ENCODE assay signal across 8 cellular contexts in genomic region chr5:39948867-39949468, GRCh38.
DNase-seq lines count a peak whose midpoint lies in the region; ATAC-seq and TF ChIP-seq lines count a peak whose summit lies in the region.

No MANE protein-coding gene starts in this region.

- CTCF ChIA-PET in AG04450 (lab: Charles Lee) = interaction anchor here (0.7 to 2.2 kb wide), 41 partner anchors 8 to 795 kb away, joined by 3 to 38 read pairs (median 4); no protein-coding TSS in a partner anchor

- no peaks in the 10 kb centered on the region for H3K27me3 ChIP-seq in AG04450 (ENCODE audit: control insufficient read depth, insufficient read depth, low read length)

- TF ChIP-seq CTCF in AG04450 (IDR thresholded peaks at IDR 0.05; ENCODE audit: low read depth, low read length) = peak; percentile 72

- no peak overlapping the region for H3K4me3 ChIP-seq in AG04450 (ENCODE audit: low read depth, low read length)

- POLR2A ChIA-PET in AG04450 (lab: Yijun Ruan, JAX) = interaction anchor here (0.9 kb wide), 1 partner anchor 731 kb away, joined by 3 read pairs; the partner anchor contains the start of gene PTGER4

- DNase-seq in AG04450 (ENCODE audit: low read depth, low spot score) (peak; percentile 44), NCI-H226 (peak; percentile 27), dermis blood vessel endothelial cell (peak; percentile 87), medulla oblongata (ENCODE audit: extremely low spot score) (peak; percentile 82)
- peak; percentile 4 to 19 for DNase-seq in stimulated activated CD8-positive, alpha-beta memory T cell treated with anti-CD3 and anti-CD28 coated beads, Interleukin-7, amount 100 ng/mL, for 1 hour (ENCODE audit: low read depth in 2 of 2)

- peak; percentile 72 for ATAC-seq in GM18520 (IDR thresholded peaks at IDR 0.05; ENCODE audit: unreplicated experiment)
- peak; percentile 73 for ATAC-seq in HG03097 (IDR thresholded peaks at IDR 0.05; ENCODE audit: low FRiP score, unreplicated experiment)
- peak; percentile 77 to 88 for ATAC-seq in activated CD4-positive, CD25-positive, alpha-beta regulatory T cell treated with anti-CD3 and anti-CD28 coated beads, Interleukin-2, amount 50 U/mL, for 24 hours

- H3K27ac ChIP-seq in AG04450 (ENCODE audit: low read depth, low read length) = no peak overlapping the region

- no peaks in the 10 kb centered on the region for H3K9me3 ChIP-seq in AG04450 (ENCODE audit: control insufficient read depth, insufficient read depth, low read length)

Comparison
In these comparisons a context has a peak if more than half of its experiments do, and no peak if none do; other contexts are left out.
1. DNase-seq: peak in every context shown above with its lines; median percentile 87 in dermis blood vessel endothelial cell; 82 in medulla oblongata; 44 in AG04450; 27 in NCI-H226; 12 in stimulated activated CD8-positive, alpha-beta memory T cell treated with anti-CD3 and anti-CD28 coated beads, Interleukin-7, amount 100 ng/mL, for 1 hour.